ENCODE assay signal across 14 cellular contexts in the genomic region with DNA sequence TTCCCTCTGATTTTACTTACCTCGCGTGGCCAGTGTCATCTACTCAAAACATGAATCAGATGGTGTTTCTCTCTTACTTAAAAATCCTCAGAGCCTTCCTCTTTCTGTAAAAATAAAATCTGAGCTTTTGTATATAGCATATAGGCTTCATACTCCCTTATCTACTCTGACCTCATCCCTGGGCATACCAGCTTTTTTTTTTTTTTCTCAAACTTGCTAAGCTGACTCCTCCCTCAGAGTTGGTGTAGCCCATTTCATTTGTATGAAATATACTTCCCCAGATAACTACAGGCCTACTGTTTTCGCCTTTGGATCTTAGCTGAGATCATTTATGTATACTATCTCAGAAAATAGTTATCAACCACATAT.
A peak's percentile ranks its signal among the peaks of the same experiment; 100 is the strongest.
DNase-seq lines count a peak whose midpoint lies in the region; ATAC-seq, FAIRE-seq and TF ChIP-seq lines count a peak whose summit lies in the region.
"Had no signal": no experiment of that assay in that cellular context is flagged by ENCODE, and none has a peak within 500 bp of the region (broad histone marks: within the 10 kb centered on the region; RNA-seq: fewer than 3 reads in every experiment).

No MANE protein-coding gene starts in this region.

- peak; percentile 51 for ATAC-seq in GM18511 (IDR thresholded peaks at IDR 0.05; ENCODE audit: unreplicated experiment)
- peak; percentile 56 for ATAC-seq in GM21717 (IDR thresholded peaks at IDR 0.05; ENCODE audit: unreplicated experiment)
- ATAC-seq in HG03442 (IDR thresholded peaks at IDR 0.05; ENCODE audit: unreplicated experiment) = peak; percentile 44
- ATAC-seq in GM12878 = peak; percentile 18; the same call in 2 of the 3 replicates
- ATAC-seq: activated CD8-positive, alpha-beta T cell treated with anti-CD3 and anti-CD28 coated beads, Interleukin-2, amount 10 ng/mL, durations not matched to agents 7 days and 5 days had no signal

- BruUV-seq in GM12878 (replicated peaks; lab: Mats Ljungman, UMichigan) = no TSS peak

- no peak for TF ChIP-seq RAD21 in GM12878 (IDR thresholded peaks at IDR 0.05; ENCODE audit: insufficient read depth, low read depth, low read length)

- no peaks in the 10 kb centered on the region for H3K79me2 ChIP-seq in GM12878 (ENCODE audit: control insufficient read depth, insufficient read depth, low read length)

- TF ChIP-seq POLR2A in GM12878 (IDR thresholded peaks at IDR 0.05; ENCODE audit: low read depth, low read length) = no peak
- no peak for TF ChIP-seq POLR2A in tibial nerve (IDR thresholded peaks at IDR 0.05)

- POLR2A ChIA-PET in GM12878 (lab: Charles Lee) = interaction anchor here (0.7 kb wide), 1 partner anchor 195 kb away, joined by 3 read pairs; no protein-coding TSS in a partner anchor

- no peaks in the 10 kb centered on the region for H3K4me1 ChIP-seq in GM12878 (ENCODE audit: control insufficient read depth, insufficient read depth, low read length)
- no peaks in the 10 kb centered on the region for H3K4me1 ChIP-seq in tibial nerve
- H3K4me1 ChIP-seq: upper lobe of left lung had no signal

- TF ChIP-seq EP300 in GM12878 (IDR thresholded peaks at IDR 0.05; ENCODE audit: borderline replicate concordance in 1 of 2, control insufficient read depth in 1 of 2, low read depth in 2 of 2, low read length in 2 of 2) = no peak
- no peak for TF ChIP-seq EP300 in tibial nerve (IDR thresholded peaks at IDR 0.05)

- CTCF ChIA-PET in GM12878 (lab: Yijun Ruan, JAX) = interaction anchor here (0.6 kb wide), 1 partner anchor 22 kb away, joined by 3 read pairs; no protein-coding TSS in a partner anchor

- H3K4me3 ChIP-seq in GM12878 = no peak overlapping the region
- H3K4me3 ChIP-seq in tibial nerve = no peak overlapping the region
- H3K4me3 ChIP-seq: upper lobe of left lung had no signal

- H4K20me1 ChIP-seq in GM12878 (ENCODE audit: control insufficient read depth, insufficient read depth) = no peaks in the 10 kb centered on the region

- 20% methylated on average over 3 of the region's 3 CpGs for WGBS in GM12878 (ENCODE audit: insufficient coverage, insufficient replicate concordance, low lambda C conversion rate, missing lambda C conversion rate)
- WGBS in tibial nerve, 2 donors = 63 to 96% methylated on average over 3 of the region's 3 CpGs

- H3K36me3 ChIP-seq in GM12878 (ENCODE audit: control insufficient read depth in 2 of 2, insufficient read depth in 2 of 2, low read length in 1 of 2) (no peaks in the 10 kb centered on the region), tibial nerve (no peaks in the 10 kb centered on the region)
- H3K36me3 ChIP-seq: upper lobe of left lung had no signal

- RAD21 ChIA-PET in GM12878 (lab: Charles Lee; ENCODE audit: unreplicated experiment) = interaction anchor here (1.0 kb wide), 1 partner anchor 8 kb away, joined by 3 read pairs; no protein-coding TSS in a partner anchor

- intact Hi-C loops in GM12878 (cut with micrococcal nuclease; ENCODE audit: unreplicated experiment) = no loop called here

- no peak for FAIRE-seq in GM12878 (lab: Jason Lieb, UNC)

- no peak overlapping the region for H3K4me2 ChIP-seq in GM12878 (ENCODE audit: control insufficient read depth, insufficient read depth)
- H3K4me2 ChIP-seq: KMS-11 had no signal

- DNase-seq in GM12878 (ENCODE audit: low read depth, low spot score) (no peak), activated gamma-delta T cell treated with Interleukin-2 at 50 U/mL for 16 hours (no peak), GF-D8 (lab: John Stamatoyannopoulos, UW) (no peak), AG08395 (ENCODE audit: low spot score) (no peak), tibial nerve (ENCODE audit: low spot score in 2 of 2) (no peak)
- DNase-seq: activated CD8-positive, alpha-beta T cell treated with anti-CD3 and anti-CD28 coated beads, Interleukin-2, amount 10 ng/mL, durations not matched to agents 7 days and 5 days; effector CD8-positive, alpha-beta T cell; hippocampal formation; NCI-H748 treated with DMSO at 0.1 percent for 48 hours; upper lobe of left lung had no signal

- in situ Hi-C loops in GM12878 (cut with MboI) = no loop called here

- SMC1A ChIA-PET in GM12878 (lab: Charles Lee; ENCODE audit: uncharacterized antibody, unreplicated experiment) = interaction anchor here (2.0 kb wide), 1 partner anchor 19 kb away, joined by 5 read pairs; no protein-coding TSS in a partner anchor

- H3K27ac ChIP-seq in GM12878 (ENCODE audit: control insufficient read depth, insufficient read depth) = peak overlapping the region; percentile 64
- no peak overlapping the region for H3K27ac ChIP-seq in tibial nerve
- H3K27ac ChIP-seq: KMS-11, upper lobe of left lung had no signal

- H3K27me3 ChIP-seq in GM12878 (replicated peaks in 1 of 2; ENCODE audit: control insufficient read depth in 2 of 2, insufficient read depth in 2 of 2, low read length in 1 of 2) = no peaks in the 10 kb centered on the region
- no peaks in the 10 kb centered on the region for H3K27me3 ChIP-seq in tibial nerve
- H3K27me3 ChIP-seq: upper lobe of left lung had no signal

- no peak overlapping the region for H3K9ac ChIP-seq in GM12878 (ENCODE audit: control insufficient read depth, insufficient read depth, low read length)
- H3K9ac ChIP-seq: KMS-11 had no signal

- H2AFZ ChIP-seq in GM12878 (ENCODE audit: control insufficient read depth, low read depth, low read length) = peak overlapping the region; percentile 16

- TF ChIP-seq CTCF in GM12878 (IDR thresholded peaks at IDR 0.05 in 2 of 3, conservative IDR thresholded peaks at IDR 0.05 in 1 of 3; ENCODE audit: control insufficient read depth in 2 of 3, extremely low read depth in 1 of 3, insufficient read depth in 1 of 3, low read depth in 3 of 3, low read length in 3 of 3) (no peak), tibial nerve (IDR thresholded peaks at IDR 0.05) (no peak)

- H3K9me3 ChIP-seq in GM12878 (replicated peaks; ENCODE audit: control insufficient read depth, insufficient read depth, low read length) = no peaks in the 10 kb centered on the region
- no peaks in the 10 kb centered on the region for H3K9me3 ChIP-seq in tibial nerve
- H3K9me3 ChIP-seq: upper lobe of left lung had no signal

TF ChIP-seq in GM12878, 131 proteins besides CTCF, POLR2A, EP300 and RAD21:
- no peak for TF ChIP-seq ZBED1 (IDR thresholded peaks at IDR 0.05; ENCODE audit: borderline replicate concordance)
- TF ChIP-seq JUNB (IDR thresholded peaks at IDR 0.05) = 0 out of 2 replicates have a peak, but pooled peaks have one; percentile 36
- no peak for TF ChIP-seq FOS (IDR thresholded peaks at IDR 0.05; ENCODE audit: borderline replicate concordance, extremely low read depth, insufficient read length)
- no peak for TF ChIP-seq RBBP5 (conservative IDR thresholded peaks at IDR 0.05)
